17 cellular contexts compared by ENCODE assay signal in genomic region chr12:104533134-104533533, GRCh38.
A peak's percentile ranks its signal among the peaks of the same experiment; 100 is the strongest.
DNase-seq lines count a peak whose midpoint lies in the region; ATAC-seq and TF ChIP-seq lines count a peak whose summit lies in the region.
"Had no signal": no experiment of that assay in that cellular context is flagged by ENCODE, and none has a peak within 500 bp of the region (broad histone marks: within the 10 kb centered on the region; RNA-seq: fewer than 3 reads in every experiment).

No MANE protein-coding gene starts in this region.

- H3K9me3 ChIP-seq in BLaER1 treated with 17β-estradiol and CSF1 and Interleukin-3, amounts not matched to agents 10 nM and 100 nM (replicated peaks in 1 of 11), result peaks cover 15 to 42% (median 30%) of the 10 kb centered on the region in 11 experiments
- H3K9me3 ChIP-seq in neutrophil, result no peaks in the 10 kb centered on the region

- WGBS in mesendoderm (ENCODE audit: extremely low coverage, insufficient coverage, low lambda C conversion rate), result no CpG with 5 or more reads among the region's 2 CpGs

- TF ChIP-seq CTCF in astrocyte of the cerebellum (IDR thresholded peaks at IDR 0.05; ENCODE audit: low read depth, low read length, missing control alignments) (no peak), neutrophil (IDR thresholded peaks at IDR 0.05) (no peak)

- H3K23ac ChIP-seq in mesendoderm (ENCODE audit: low read length), result no peak overlapping the region

- H3K79me2 ChIP-seq in mesendoderm (ENCODE audit: control insufficient read depth, insufficient read depth, low read length), result no peaks in the 10 kb centered on the region

- peaks cover 2% of the 10 kb centered on the region for H3K79me1 ChIP-seq in mesendoderm (ENCODE audit: low read length)

- H4K8ac ChIP-seq in mesendoderm (ENCODE audit: low read depth, low read length), result no peak overlapping the region

- H3K27ac ChIP-seq in BLaER1 treated with 17β-estradiol and CSF1 and Interleukin-3, amounts not matched to agents 10 nM and 100 nM, result no peak overlapping the region
- H3K27ac ChIP-seq in neutrophil, result peak overlapping the region; percentile 11
- no peak overlapping the region for H3K27ac ChIP-seq in mesendoderm (ENCODE audit: low read depth, low read length)
- H3K27ac ChIP-seq: GM23248, RWPE1 had no signal

- peak; percentile 6 for DNase-seq in HT-29 (ENCODE audit: low spot score)
- peak; percentile 36 for DNase-seq in astrocyte of the cerebellum (ENCODE audit: low read depth)
- no peak for DNase-seq in mesendoderm
- no peak for DNase-seq in activated T-cell treated with anti-CD3 and anti-CD28 coated beads, Interleukin-2, amount 50 U/mL, for 48 hours
- DNase-seq: CD8-positive, alpha-beta T cell; GM23248; HCEC 1CT; IMR-90; MV-4-11; NCI-H1417; NCI-H187 treated with DMSO at 0.1 percent for 48 hours; NCI-H446; NCI-H748 treated with DMSO at 0.1 percent for 48 hours had no signal

- no peak overlapping the region for H2AK5ac ChIP-seq in mesendoderm (ENCODE audit: low read length)

- H4K5ac ChIP-seq in mesendoderm (ENCODE audit: low read length), result no peak overlapping the region

- in situ Hi-C loops in astrocyte of the cerebellum (cut with HindIII; ENCODE audit: low sequenced_read_pairs), result no loop called here

- H3K4me1 ChIP-seq in BLaER1 treated with 17β-estradiol and CSF1 and Interleukin-3, amounts not matched to agents 10 nM and 100 nM, result peaks cover 24 to 62% (median 53%) of the 10 kb centered on the region in 10 experiments
- H3K4me1 ChIP-seq in neutrophil (ENCODE audit: control insufficient read depth in 1 of 2, insufficient read depth in 1 of 2, low read depth in 1 of 2, low read length in 1 of 2) (peaks cover 16 to 37% of the 10 kb centered on the region in 2 experiments), mesendoderm (ENCODE audit: control insufficient read depth, low read depth, low read length) (peaks cover 8% of the 10 kb centered on the region)

- peak overlapping the region; percentile 44 to 74 (median 67) for H3K4me2 ChIP-seq in BLaER1 treated with 17β-estradiol and CSF1 and Interleukin-3, amounts not matched to agents 10 nM and 100 nM
- no peak overlapping the region for H3K4me2 ChIP-seq in mesendoderm (ENCODE audit: low read length)

- ATAC-seq in SK-N-SH treated with all-trans-retinoic acid at 6 μM for 48 hours, result no peak
- ATAC-seq: CD8-positive, alpha-beta T cell had no signal

- no peaks in the 10 kb centered on the region for H3K27me3 ChIP-seq in BLaER1 treated with 17β-estradiol and CSF1 and Interleukin-3, amounts not matched to agents 10 nM and 100 nM
- H3K27me3 ChIP-seq in neutrophil (no peaks in the 10 kb centered on the region), mesendoderm (ENCODE audit: insufficient read depth, low read length, poor library complexity) (no peaks in the 10 kb centered on the region)

- no peak overlapping the region for H3K4ac ChIP-seq in mesendoderm (ENCODE audit: low read depth, low read length)

- no peak overlapping the region for H2BK5ac ChIP-seq in mesendoderm (ENCODE audit: low read length)

- H4K20me1 ChIP-seq in BLaER1 treated with 17β-estradiol and CSF1 and Interleukin-3, amounts not matched to agents 10 nM and 100 nM, result peaks cover 47 to 83% (median 71%) of the 10 kb centered on the region in 11 experiments; a peak in 20 of 22 replicates

- H2BK120ac ChIP-seq in mesendoderm (ENCODE audit: low read depth, low read length), result no peak overlapping the region

- H3K4me3 ChIP-seq in BLaER1 treated with 17β-estradiol and CSF1 and Interleukin-3, amounts not matched to agents 10 nM and 100 nM, result no peak overlapping the region
- H3K4me3 ChIP-seq in astrocyte of the cerebellum (ENCODE audit: low read depth, low read length) (no peak overlapping the region), neutrophil (ENCODE audit: low read depth in 1 of 2, low read length in 1 of 2) (no peak overlapping the region), mesendoderm (ENCODE audit: low read length) (no peak overlapping the region)
- H3K4me3 ChIP-seq: GM23248 had no signal

- no peak overlapping the region for H3K18ac ChIP-seq in mesendoderm (ENCODE audit: low read length)

- H3K36me3 ChIP-seq in BLaER1 treated with 17β-estradiol and CSF1 and Interleukin-3, amounts not matched to agents 10 nM and 100 nM, result peaks cover 7 to 77% (median 48%) of the 10 kb centered on the region in 11 experiments
- H3K36me3 ChIP-seq in neutrophil (no peaks in the 10 kb centered on the region), mesendoderm (ENCODE audit: control insufficient read depth, insufficient read depth, low read length) (no peaks in the 10 kb centered on the region)

- no peak overlapping the region for H3K9ac ChIP-seq in BLaER1 treated with 17β-estradiol and CSF1 and Interleukin-3, amounts not matched to agents 10 nM and 100 nM
- H3K9ac ChIP-seq in mesendoderm (ENCODE audit: low read length), result no peak overlapping the region
- H3K9ac ChIP-seq: GM23248 had no signal

- H2BK15ac ChIP-seq in mesendoderm (replicated peaks; ENCODE audit: low read depth), result no peak overlapping the region

- H3K56ac ChIP-seq in mesendoderm (ENCODE audit: low read length), result no peak overlapping the region

TF ChIP-seq in SK-N-SH treated with all-trans-retinoic acid at 6 μM for 48 hours, 23 proteins besides CTCF, POLR2A, EP300 and RAD21:
- no peak for TF ChIP-seq PATZ1 (CRISPR knock-in tag; IDR thresholded peaks at IDR 0.05; ENCODE audit: borderline replicate concordance)
- no peak for TF ChIP-seq ARNTL (CRISPR knock-in tag; IDR thresholded peaks at IDR 0.05; ENCODE audit: borderline replicate concordance, low read depth)
- TF ChIP-seq ZC3H10 (CRISPR knock-in tag; IDR thresholded peaks at IDR 0.05), result no peak
- no peak for TF ChIP-seq POU6F1 (CRISPR knock-in tag; IDR thresholded peaks at IDR 0.05; ENCODE audit: borderline replicate concordance, low read depth)
- TF ChIP-seq TCF4 (CRISPR knock-in tag; IDR thresholded peaks at IDR 0.05; ENCODE audit: borderline replicate concordance), result no peak
- TF ChIP-seq ZFP3 (CRISPR knock-in tag; IDR thresholded peaks at IDR 0.05), result no peak
- TF ChIP-seq CSRNP3 (CRISPR knock-in tag; IDR thresholded peaks at IDR 0.05), result no peak
- TF ChIP-seq ZNF565 (CRISPR knock-in tag; conservative IDR thresholded peaks at IDR 0.05; ENCODE audit: low read depth), result no peak
- no peak for TF ChIP-seq GLIS3 (CRISPR knock-in tag; IDR thresholded peaks at IDR 0.05)
- TF ChIP-seq OSR1 (CRISPR knock-in tag; IDR thresholded peaks at IDR 0.05), result no peak
- TF ChIP-seq ISL1 (CRISPR knock-in tag; IDR thresholded peaks at IDR 0.05), result no peak

Comparison
In these comparisons a context has a peak if more than half of its experiments do, and no peak if none do; other contexts are left out.
1. DNase-seq: peak in HT-29 (single experiment) and astrocyte of the cerebellum (single experiment); none in mesendoderm (single experiment) and activated T-cell treated with anti-CD3 and anti-CD28 coated beads, Interleukin-2, amount 50 U/mL, for 48 hours (0 of 2).